In genomic region chr2:55418512-55419235, GRCh38 we compare ENCODE assay signal across 2 cellular contexts.
TF ChIP-seq lines count a peak whose summit lies in the region.

No MANE protein-coding gene starts in this region.

TF ChIP-seq in K562, 482 proteins besides CTCF, POLR2A, EP300 and RAD21 (continued from another document and continues in another):
- TF ChIP-seq, protein P1, sequence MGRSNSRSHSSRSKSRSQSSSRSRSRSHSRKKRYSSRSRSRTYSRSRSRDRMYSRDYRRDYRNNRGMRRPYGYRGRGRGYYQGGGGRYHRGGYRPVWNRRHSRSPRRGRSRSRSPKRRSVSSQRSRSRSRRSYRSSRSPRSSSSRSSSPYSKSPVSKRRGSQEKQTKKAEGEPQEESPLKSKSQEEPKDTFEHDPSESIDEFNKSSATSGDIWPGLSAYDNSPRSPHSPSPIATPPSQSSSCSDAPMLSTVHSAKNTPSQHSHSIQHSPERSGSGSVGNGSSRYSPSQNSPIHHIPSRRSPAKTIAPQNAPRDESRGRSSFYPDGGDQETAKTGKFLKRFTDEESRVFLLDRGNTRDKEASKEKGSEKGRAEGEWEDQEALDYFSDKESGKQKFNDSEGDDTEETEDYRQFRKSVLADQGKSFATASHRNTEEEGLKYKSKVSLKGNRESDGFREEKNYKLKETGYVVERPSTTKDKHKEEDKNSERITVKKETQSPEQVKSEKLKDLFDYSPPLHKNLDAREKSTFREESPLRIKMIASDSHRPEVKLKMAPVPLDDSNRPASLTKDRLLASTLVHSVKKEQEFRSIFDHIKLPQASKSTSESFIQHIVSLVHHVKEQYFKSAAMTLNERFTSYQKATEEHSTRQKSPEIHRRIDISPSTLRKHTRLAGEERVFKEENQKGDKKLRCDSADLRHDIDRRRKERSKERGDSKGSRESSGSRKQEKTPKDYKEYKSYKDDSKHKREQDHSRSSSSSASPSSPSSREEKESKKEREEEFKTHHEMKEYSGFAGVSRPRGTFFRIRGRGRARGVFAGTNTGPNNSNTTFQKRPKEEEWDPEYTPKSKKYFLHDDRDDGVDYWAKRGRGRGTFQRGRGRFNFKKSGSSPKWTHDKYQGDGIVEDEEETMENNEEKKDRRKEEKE (IDR thresholded peaks at IDR 0.05; ENCODE audit: borderline replicate concordance in 1 of 2, control insufficient read depth in 1 of 2, low read depth in 2 of 2, low read length in 1 of 2): no peak
- TF ChIP-seq MTA1 (IDR thresholded peaks at IDR 0.05; ENCODE audit: borderline replicate concordance): 0 out of 2 replicates have a peak, but pooled peaks have one; percentile 22
- TF ChIP-seq, protein P2, sequence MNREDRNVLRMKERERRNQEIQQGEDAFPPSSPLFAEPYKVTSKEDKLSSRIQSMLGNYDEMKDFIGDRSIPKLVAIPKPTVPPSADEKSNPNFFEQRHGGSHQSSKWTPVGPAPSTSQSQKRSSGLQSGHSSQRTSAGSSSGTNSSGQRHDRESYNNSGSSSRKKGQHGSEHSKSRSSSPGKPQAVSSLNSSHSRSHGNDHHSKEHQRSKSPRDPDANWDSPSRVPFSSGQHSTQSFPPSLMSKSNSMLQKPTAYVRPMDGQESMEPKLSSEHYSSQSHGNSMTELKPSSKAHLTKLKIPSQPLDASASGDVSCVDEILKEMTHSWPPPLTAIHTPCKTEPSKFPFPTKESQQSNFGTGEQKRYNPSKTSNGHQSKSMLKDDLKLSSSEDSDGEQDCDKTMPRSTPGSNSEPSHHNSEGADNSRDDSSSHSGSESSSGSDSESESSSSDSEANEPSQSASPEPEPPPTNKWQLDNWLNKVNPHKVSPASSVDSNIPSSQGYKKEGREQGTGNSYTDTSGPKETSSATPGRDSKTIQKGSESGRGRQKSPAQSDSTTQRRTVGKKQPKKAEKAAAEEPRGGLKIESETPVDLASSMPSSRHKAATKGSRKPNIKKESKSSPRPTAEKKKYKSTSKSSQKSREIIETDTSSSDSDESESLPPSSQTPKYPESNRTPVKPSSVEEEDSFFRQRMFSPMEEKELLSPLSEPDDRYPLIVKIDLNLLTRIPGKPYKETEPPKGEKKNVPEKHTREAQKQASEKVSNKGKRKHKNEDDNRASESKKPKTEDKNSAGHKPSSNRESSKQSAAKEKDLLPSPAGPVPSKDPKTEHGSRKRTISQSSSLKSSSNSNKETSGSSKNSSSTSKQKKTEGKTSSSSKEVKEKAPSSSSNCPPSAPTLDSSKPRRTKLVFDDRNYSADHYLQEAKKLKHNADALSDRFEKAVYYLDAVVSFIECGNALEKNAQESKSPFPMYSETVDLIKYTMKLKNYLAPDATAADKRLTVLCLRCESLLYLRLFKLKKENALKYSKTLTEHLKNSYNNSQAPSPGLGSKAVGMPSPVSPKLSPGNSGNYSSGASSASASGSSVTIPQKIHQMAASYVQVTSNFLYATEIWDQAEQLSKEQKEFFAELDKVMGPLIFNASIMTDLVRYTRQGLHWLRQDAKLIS (CRISPR knock-in tag; IDR thresholded peaks at IDR 0.05): peak; percentile 40; the same call in 1 of the 2 replicates
- 0 out of 4 replicates have a peak, but pooled peaks of 1 of the 2 experiments have one; percentile 35 for TF ChIP-seq NRF1 (conservative IDR thresholded peaks at IDR 0.05 in 1 of 2, IDR thresholded peaks at IDR 0.05 in 1 of 2)
- TF ChIP-seq NBN (IDR thresholded peaks at IDR 0.05; ENCODE audit: low read depth): 0 out of 2 replicates have a peak, but pooled peaks have one; percentile 31
- TF ChIP-seq PRDM10 (IDR thresholded peaks at IDR 0.05; ENCODE audit: partially characterized antibody): peak; percentile 71
- TF ChIP-seq DPF2 (IDR thresholded peaks at IDR 0.05): peak; percentile 21; the same call in 1 of the 2 replicates
- TF ChIP-seq MEF2D (tag; conservative IDR thresholded peaks at IDR 0.05; ENCODE audit: low read depth): no peak
- TF ChIP-seq SMARCE1 (IDR thresholded peaks at IDR 0.05): 0 out of 2 replicates have a peak, but pooled peaks have one; percentile 3
- TF ChIP-seq CSDE1 (IDR thresholded peaks at IDR 0.05): no peak
- 0 out of 2 replicates have a peak, but pooled peaks have one; percentile 22 for TF ChIP-seq ETV5 (CRISPR knock-in tag; IDR thresholded peaks at IDR 0.05; ENCODE audit: low read depth)
- no peak for TF ChIP-seq POLR2G (IDR thresholded peaks at IDR 0.05; ENCODE audit: low read depth, low read length)

TF ChIP-seq in liver, 16 proteins besides CTCF, POLR2A, EP300 and RAD21 (continued from another document):
- TF ChIP-seq, protein P3, sequence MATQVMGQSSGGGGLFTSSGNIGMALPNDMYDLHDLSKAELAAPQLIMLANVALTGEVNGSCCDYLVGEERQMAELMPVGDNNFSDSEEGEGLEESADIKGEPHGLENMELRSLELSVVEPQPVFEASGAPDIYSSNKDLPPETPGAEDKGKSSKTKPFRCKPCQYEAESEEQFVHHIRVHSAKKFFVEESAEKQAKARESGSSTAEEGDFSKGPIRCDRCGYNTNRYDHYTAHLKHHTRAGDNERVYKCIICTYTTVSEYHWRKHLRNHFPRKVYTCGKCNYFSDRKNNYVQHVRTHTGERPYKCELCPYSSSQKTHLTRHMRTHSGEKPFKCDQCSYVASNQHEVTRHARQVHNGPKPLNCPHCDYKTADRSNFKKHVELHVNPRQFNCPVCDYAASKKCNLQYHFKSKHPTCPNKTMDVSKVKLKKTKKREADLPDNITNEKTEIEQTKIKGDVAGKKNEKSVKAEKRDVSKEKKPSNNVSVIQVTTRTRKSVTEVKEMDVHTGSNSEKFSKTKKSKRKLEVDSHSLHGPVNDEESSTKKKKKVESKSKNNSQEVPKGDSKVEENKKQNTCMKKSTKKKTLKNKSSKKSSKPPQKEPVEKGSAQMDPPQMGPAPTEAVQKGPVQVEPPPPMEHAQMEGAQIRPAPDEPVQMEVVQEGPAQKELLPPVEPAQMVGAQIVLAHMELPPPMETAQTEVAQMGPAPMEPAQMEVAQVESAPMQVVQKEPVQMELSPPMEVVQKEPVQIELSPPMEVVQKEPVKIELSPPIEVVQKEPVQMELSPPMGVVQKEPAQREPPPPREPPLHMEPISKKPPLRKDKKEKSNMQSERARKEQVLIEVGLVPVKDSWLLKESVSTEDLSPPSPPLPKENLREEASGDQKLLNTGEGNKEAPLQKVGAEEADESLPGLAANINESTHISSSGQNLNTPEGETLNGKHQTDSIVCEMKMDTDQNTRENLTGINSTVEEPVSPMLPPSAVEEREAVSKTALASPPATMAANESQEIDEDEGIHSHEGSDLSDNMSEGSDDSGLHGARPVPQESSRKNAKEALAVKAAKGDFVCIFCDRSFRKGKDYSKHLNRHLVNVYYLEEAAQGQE (IDR thresholded peaks at IDR 0.05): no peak
- TF ChIP-seq FOXA1 (IDR thresholded peaks at IDR 0.05) (no peak), YY1 (IDR thresholded peaks at IDR 0.05) (no peak), ATF3 (IDR thresholded peaks at IDR 0.05) (no peak), GABPA (IDR thresholded peaks at IDR 0.05 in 1 of 2, conservative IDR thresholded peaks at IDR 0.05 in 1 of 2) (no peak), NR2F2 (IDR thresholded peaks at IDR 0.05) (no peak), RXRA (IDR thresholded peaks at IDR 0.05) (no peak)
- TF ChIP-seq, protein P4, sequence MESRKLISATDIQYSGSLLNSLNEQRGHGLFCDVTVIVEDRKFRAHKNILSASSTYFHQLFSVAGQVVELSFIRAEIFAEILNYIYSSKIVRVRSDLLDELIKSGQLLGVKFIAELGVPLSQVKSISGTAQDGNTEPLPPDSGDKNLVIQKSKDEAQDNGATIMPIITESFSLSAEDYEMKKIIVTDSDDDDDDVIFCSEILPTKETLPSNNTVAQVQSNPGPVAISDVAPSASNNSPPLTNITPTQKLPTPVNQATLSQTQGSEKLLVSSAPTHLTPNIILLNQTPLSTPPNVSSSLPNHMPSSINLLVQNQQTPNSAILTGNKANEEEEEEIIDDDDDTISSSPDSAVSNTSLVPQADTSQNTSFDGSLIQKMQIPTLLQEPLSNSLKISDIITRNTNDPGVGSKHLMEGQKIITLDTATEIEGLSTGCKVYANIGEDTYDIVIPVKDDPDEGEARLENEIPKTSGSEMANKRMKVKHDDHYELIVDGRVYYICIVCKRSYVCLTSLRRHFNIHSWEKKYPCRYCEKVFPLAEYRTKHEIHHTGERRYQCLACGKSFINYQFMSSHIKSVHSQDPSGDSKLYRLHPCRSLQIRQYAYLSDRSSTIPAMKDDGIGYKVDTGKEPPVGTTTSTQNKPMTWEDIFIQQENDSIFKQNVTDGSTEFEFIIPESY (IDR thresholded peaks at IDR 0.05): no peak
